ENCODE assay signal across 9 cellular contexts in genomic region chr11:33475999-33476398, GRCh38.
DNase-seq lines count a peak whose midpoint lies in the region; ATAC-seq, FAIRE-seq and TF ChIP-seq lines count a peak whose summit lies in the region.
"Had no signal": no experiment of that assay in that cellular context is flagged by ENCODE, and none has a peak within 500 bp of the region (broad histone marks: within the 10 kb centered on the region; RNA-seq: fewer than 3 reads in every experiment).

No MANE protein-coding gene starts in this region.

- H3K27me3 ChIP-seq in pancreas (no peaks in the 10 kb centered on the region), spleen (replicated peaks in 1 of 7) (peaks cover 0 to 29% (median 4%) of the 10 kb centered on the region in 7 donors)

- H3K4me3 ChIP-seq in pancreas = no peak overlapping the region
- no peak overlapping the region for H3K4me3 ChIP-seq in spleen

- whole genome bisulfite sequencing in pancreas, 2 donors = 2 to 7% methylated on average over 5 of the region's 5 CpGs
- 30 to 45% (median 35%) methylated on average over 5 of the region's 5 CpGs for WGBS in spleen, 5 donors

- FAIRE-seq in pancreas (lab: Jason Lieb, UNC) = no peak

- H3K4me1 ChIP-seq in pancreas (no peaks in the 10 kb centered on the region), spleen (no peaks in the 10 kb centered on the region)

- no peak for TF ChIP-seq POLR2A in spleen (IDR thresholded peaks at IDR 0.05)

- no peak overlapping the region for H3K27ac ChIP-seq in pancreas
- H3K27ac ChIP-seq in spleen = no peak overlapping the region

- intact Hi-C loops in pancreas (cut with DNase I) = no loop called here
- intact Hi-C loops in spleen (cut with DNase I; ENCODE audit: low total_unique reads) = no loop called here

- peak; percentile 57 to 75 (median 68) for ATAC-seq in pancreas
- no peak for ATAC-seq in HG03442 (IDR thresholded peaks at IDR 0.05; ENCODE audit: unreplicated experiment)
- no peak for ATAC-seq in HG03135 (IDR thresholded peaks at IDR 0.05; ENCODE audit: unreplicated experiment)
- no peak for ATAC-seq in GM21367 (IDR thresholded peaks at IDR 0.05; ENCODE audit: unreplicated experiment)

- H3K36me3 ChIP-seq in pancreas (no peaks in the 10 kb centered on the region), spleen (no peaks in the 10 kb centered on the region)

- DNase-seq in GM03348 (ENCODE audit: low spot score) (peak; percentile 29), NCI-H2196 treated with DMSO at 0.1 percent for 48 hours (lab: John Stamatoyannopoulos, UW; ENCODE audit: unreplicated experiment) (peak; percentile 11), cerebellar cortex (ENCODE audit: low spot score) (peak; percentile 22), pancreas (peak in 4 of 6 donors; percentile 17 to 55 (median 19)), spleen (no peak)
- DNase-seq: activated CD8-positive, alpha-beta memory T cell treated with anti-CD3 and anti-CD28 coated beads, Interleukin-2, amount 50 U/mL, for 4 hours had no signal

- H3K9me3 ChIP-seq in pancreas = no peaks in the 10 kb centered on the region
- H3K9me3 ChIP-seq in spleen = no peaks in the 10 kb centered on the region

- TF ChIP-seq CTCF in pancreas (IDR thresholded peaks at IDR 0.05) (no peak), spleen (IDR thresholded peaks at IDR 0.05 in 8 of 11, conservative IDR thresholded peaks at IDR 0.05 in 3 of 11) (no peak)

Comparison
In these comparisons a context has a peak if more than half of its experiments do, and no peak if none do; other contexts are left out.
1. ATAC-seq: peak in pancreas (4 of 4); none in HG03442 (single experiment), HG03135 (single experiment) and GM21367 (single experiment).